In genomic region chr5:39015743-39016586, GRCh38 we compare ENCODE assay signal across 8 cellular contexts. TPM values are rescaled to one million over a fixed set of nuclear protein-coding genes. Genes with fewer than 3 reads are reported as not detected.
DNase-seq lines count a peak whose midpoint lies in the region; ATAC-seq and TF ChIP-seq lines count a peak whose summit lies in the region.
"Had no signal": no experiment of that assay in that cellular context is flagged by ENCODE, and none has a peak within 500 bp of the region (broad histone marks: within the 10 kb centered on the region; RNA-seq: fewer than 3 reads in every experiment).

No MANE protein-coding gene starts in this region.

- no peak for TF ChIP-seq CTCF in HCT116 (IDR thresholded peaks at IDR 0.05 in 2 of 3, conservative IDR thresholded peaks at IDR 0.05 in 1 of 3; ENCODE audit: borderline replicate concordance in 1 of 3, insufficient read depth in 1 of 3, low read depth in 2 of 3, low read length in 2 of 3)

- peaks cover 56% of the 10 kb centered on the region for H3K36me3 Mint-ChIP-seq in activated T-helper 1 cell treated with anti-CD3 and anti-CD28 coated beads, Interleukin-12 subunit alpha, Interleukin-12 subunit beta, Interleukin-2, Interleukin-4 antibody, amounts not matched to agents 30 ng/mL and 10 ng/mL and 1 ng/mL, durations not matched to agents 14 hours and 24 hours and 36 hours (ENCODE audit: low read depth)
- peaks cover 29 to 38% of the 10 kb centered on the region in 2 donors for H3K36me3 Mint-ChIP-seq in stimulated activated naive B cell treated with anti-CD40 and anti-IgM and Interleukin-4, amounts not matched to agents 10 μg/mL and 1 μg/mL and 100 μg/mL, for 72 hours

- H3K4me2 ChIP-seq in HCT116 (ENCODE audit: low read length), result peak overlapping the region; percentile 47

- DNase-seq in HCT116 (ENCODE audit: low read depth, low spot score), result no peak
- DNase-seq in activated T-helper 1 cell treated with anti-CD3 and anti-CD28 coated beads, Interleukin-12 subunit alpha, Interleukin-12 subunit beta, Interleukin-2, Interleukin-4 antibody, amounts not matched to agents 30 ng/mL and 10 ng/mL and 1 ng/mL, durations not matched to agents 14 hours and 24 hours and 36 hours (ENCODE audit: low spot score), result no peak
- DNase-seq in left cardiac atrium, result no peak
- no peak for DNase-seq in stimulated activated naive B cell treated with anti-CD40 and anti-IgM and Interleukin-4, amounts not matched to agents 10 μg/mL and 1 μg/mL and 100 μg/mL, for 72 hours
- DNase-seq in HEK293T (ENCODE audit: extremely low spot score), result no peak
- no peak for DNase-seq in stimulated activated CD4-positive, alpha-beta T cell treated with anti-CD3 and anti-CD28 coated beads, Interleukin-2, amount 100 ng/mL, for 24 hours
- DNase-seq: NCI-H1092 had no signal

- intact Hi-C loops in HCT116 (cut with micrococcal nuclease), result no loop called here
- intact Hi-C loops in activated T-helper 1 cell treated with anti-CD3 and anti-CD28 coated beads, Interleukin-12 subunit alpha, Interleukin-12 subunit beta, Interleukin-2, Interleukin-4 antibody, amounts not matched to agents 30 ng/mL and 10 ng/mL and 1 ng/mL, durations not matched to agents 14 hours and 24 hours and 36 hours (cut with micrococcal nuclease), result no loop called here
- intact Hi-C loops in left cardiac atrium (cut with DNase I), result no loop called here

- peaks cover 0 to 14% of the 10 kb centered on the region in 2 experiments; a peak in 2 of 4 replicates for H3K4me1 ChIP-seq in HCT116 (ENCODE audit: control insufficient read depth in 1 of 2, insufficient read depth in 2 of 2, low read length in 2 of 2)

- H3K4me3 Mint-ChIP-seq in activated T-helper 1 cell treated with anti-CD3 and anti-CD28 coated beads, Interleukin-12 subunit alpha, Interleukin-12 subunit beta, Interleukin-2, Interleukin-4 antibody, amounts not matched to agents 30 ng/mL and 10 ng/mL and 1 ng/mL, durations not matched to agents 14 hours and 24 hours and 36 hours, result peak overlapping the region; percentile 5
- no peak overlapping the region for H3K4me3 Mint-ChIP-seq in stimulated activated naive B cell treated with anti-CD40 and anti-IgM and Interleukin-4, amounts not matched to agents 10 μg/mL and 1 μg/mL and 100 μg/mL, for 72 hours

- no peak overlapping the region for H3K27ac ChIP-seq in HCT116 (ENCODE audit: low read depth, low read length)

- POLR2A ChIA-PET in HCT116 (lab: Charles Lee) (no interaction called here), HEK293T (lab: Yijun Ruan, JAX) (no interaction called here)

- TF ChIP-seq RAD21 in HCT116 (IDR thresholded peaks at IDR 0.05; ENCODE audit: low read depth), result no peak

- CTCF ChIA-PET in HCT116 (lab: Charles Lee), result interaction anchor here (0.6 kb wide), 1 partner anchor 64 kb away, joined by 3 read pairs; no protein-coding TSS in a partner anchor
- CTCF ChIA-PET in HEK293T (lab: Yijun Ruan, JAX), result no interaction called here

- RAD21 ChIA-PET in HCT116 (lab: Charles Lee; ENCODE audit: low non-redundant PET in 1 of 2, low total read pairs in 2 of 2, uncharacterized antibody in 2 of 2, unreplicated experiment in 2 of 2), result no interaction called here

- peaks cover 4% of the 10 kb centered on the region; the same call in 1 of the 2 replicates for H3K79me2 ChIP-seq in HCT116 (ENCODE audit: insufficient read depth, low read length)

- no peak overlapping the region for H3K9ac ChIP-seq in HCT116 (ENCODE audit: low read length)

- peaks cover 10 to 11% of the 10 kb centered on the region in 2 experiments; a peak in 3 of 4 replicates for H3K9me3 ChIP-seq in HCT116 (ENCODE audit: control insufficient read depth in 1 of 2, insufficient read depth in 1 of 2, low read depth in 1 of 2, low read length in 2 of 2)

- no peak for TF ChIP-seq POLR2A in HCT116 (IDR thresholded peaks at IDR 0.05; ENCODE audit: borderline replicate concordance, extremely low read depth, insufficient read depth, insufficient read length)

- ATAC-seq in HCT116, result no peak
- ATAC-seq in left cardiac atrium, result peak; percentile 64 to 83
- peak in 1 of 2 donors; percentile 42 for ATAC-seq in stimulated activated naive B cell treated with anti-CD40 and anti-IgM and Interleukin-4, amounts not matched to agents 10 μg/mL and 1 μg/mL and 100 μg/mL, for 72 hours (replicated peaks)
- ATAC-seq in GM19351 (IDR thresholded peaks at IDR 0.05; ENCODE audit: unreplicated experiment), result no peak

- no peak overlapping the region for H3K4me3 ChIP-seq in HCT116 (replicated peaks in 1 of 2; ENCODE audit: low read depth in 1 of 2, low read length in 2 of 2)

- peaks cover 0 to 16% of the 10 kb centered on the region in 2 experiments; a peak in 1 of 4 replicates for H3K36me3 ChIP-seq in HCT116 (ENCODE audit: control insufficient read depth in 1 of 2, insufficient read depth in 2 of 2, low read length in 2 of 2)

- no peaks in the 10 kb centered on the region for H3K27me3 ChIP-seq in HCT116 (ENCODE audit: insufficient read depth, low read length)

- no peaks in the 10 kb centered on the region for H3K27me3 Mint-ChIP-seq in activated T-helper 1 cell treated with anti-CD3 and anti-CD28 coated beads, Interleukin-12 subunit alpha, Interleukin-12 subunit beta, Interleukin-2, Interleukin-4 antibody, amounts not matched to agents 30 ng/mL and 10 ng/mL and 1 ng/mL, durations not matched to agents 14 hours and 24 hours and 36 hours (ENCODE audit: insufficient read depth)
- H3K27me3 Mint-ChIP-seq in stimulated activated naive B cell treated with anti-CD40 and anti-IgM and Interleukin-4, amounts not matched to agents 10 μg/mL and 1 μg/mL and 100 μg/mL, for 72 hours, result no peaks in the 10 kb centered on the region

- no peaks in the 10 kb centered on the region for H4K20me1 ChIP-seq in HCT116 (ENCODE audit: insufficient read depth)

- no TSS peak for BruUV-seq in HCT116 (replicated peaks; lab: Mats Ljungman, UMichigan)

- peaks cover 14% of the 10 kb centered on the region for H3K4me1 Mint-ChIP-seq in activated T-helper 1 cell treated with anti-CD3 and anti-CD28 coated beads, Interleukin-12 subunit alpha, Interleukin-12 subunit beta, Interleukin-2, Interleukin-4 antibody, amounts not matched to agents 30 ng/mL and 10 ng/mL and 1 ng/mL, durations not matched to agents 14 hours and 24 hours and 36 hours (ENCODE audit: low read depth)
- peaks cover 10 to 13% of the 10 kb centered on the region in 2 donors for H3K4me1 Mint-ChIP-seq in stimulated activated naive B cell treated with anti-CD40 and anti-IgM and Interleukin-4, amounts not matched to agents 10 μg/mL and 1 μg/mL and 100 μg/mL, for 72 hours

- H2AFZ ChIP-seq in HCT116 (ENCODE audit: low read depth, low read length, poor library complexity, severe bottlenecking), result no peak overlapping the region

- H3K27ac Mint-ChIP-seq in activated T-helper 1 cell treated with anti-CD3 and anti-CD28 coated beads, Interleukin-12 subunit alpha, Interleukin-12 subunit beta, Interleukin-2, Interleukin-4 antibody, amounts not matched to agents 30 ng/mL and 10 ng/mL and 1 ng/mL, durations not matched to agents 14 hours and 24 hours and 36 hours, result peak overlapping the region; percentile 65
- peak overlapping the region; percentile 3 for H3K27ac Mint-ChIP-seq in stimulated activated naive B cell treated with anti-CD40 and anti-IgM and Interleukin-4, amounts not matched to agents 10 μg/mL and 1 μg/mL and 100 μg/mL, for 72 hours

- peaks cover 21% of the 10 kb centered on the region for H3K9me3 Mint-ChIP-seq in activated T-helper 1 cell treated with anti-CD3 and anti-CD28 coated beads, Interleukin-12 subunit alpha, Interleukin-12 subunit beta, Interleukin-2, Interleukin-4 antibody, amounts not matched to agents 30 ng/mL and 10 ng/mL and 1 ng/mL, durations not matched to agents 14 hours and 24 hours and 36 hours
- H3K9me3 Mint-ChIP-seq in stimulated activated naive B cell treated with anti-CD40 and anti-IgM and Interleukin-4, amounts not matched to agents 10 μg/mL and 1 μg/mL and 100 μg/mL, for 72 hours, result peaks cover 2 to 8% of the 10 kb centered on the region in 2 donors

- H3K9me2 ChIP-seq in HCT116 (ENCODE audit: insufficient read depth), result no peaks in the 10 kb centered on the region

TF ChIP-seq in HCT116, 20 proteins besides CTCF, POLR2A, EP300 and RAD21:
- TF ChIP-seq SRF (IDR thresholded peaks at IDR 0.05; ENCODE audit: low read depth), result no peak
- TF ChIP-seq FOSL1 (IDR thresholded peaks at IDR 0.05; ENCODE audit: low read depth), result 0 out of 2 replicates have a peak, but pooled peaks have one; percentile 8
- TF ChIP-seq TCF7L2 (IDR thresholded peaks at IDR 0.05; ENCODE audit: borderline replicate concordance, extremely low read depth, insufficient read depth, insufficient read length), result no peak
- no peak for TF ChIP-seq EZH2phosphoT487 (IDR thresholded peaks at IDR 0.05; ENCODE audit: borderline replicate concordance)

TF ChIP-seq in HEK293T, 16 proteins besides CTCF, POLR2A, EP300 and RAD21 (continues in another document):
- TF ChIP-seq FOXK2 (IDR thresholded peaks at IDR 0.05) (no peak), ARNT (IDR thresholded peaks at IDR 0.05) (no peak), TARDBP (IDR thresholded peaks at IDR 0.05) (no peak), NFRKB (IDR thresholded peaks at IDR 0.05) (no peak), SP1 (IDR thresholded peaks at IDR 0.05) (no peak), SUZ12 (IDR thresholded peaks at IDR 0.05) (no peak), BHLHE40 (IDR thresholded peaks at IDR 0.05; ENCODE audit: borderline replicate concordance) (no peak), FOXM1 (IDR thresholded peaks at IDR 0.05; ENCODE audit: borderline replicate concordance) (no peak), ZNF384 (IDR thresholded peaks at IDR 0.05) (no peak), LEF1 (IDR thresholded peaks at IDR 0.05; ENCODE audit: borderline replicate concordance) (no peak), FOXA1 (IDR thresholded peaks at IDR 0.05) (no peak), L3MBTL2 (conservative IDR thresholded peaks at IDR 0.05) (no peak), HDGF (IDR thresholded peaks at IDR 0.05; ENCODE audit: borderline replicate concordance) (no peak), CTBP1 (IDR thresholded peaks at IDR 0.05; ENCODE audit: borderline replicate concordance) (no peak), ELF4 (IDR thresholded peaks at IDR 0.05) (no peak)

RNA-seq across cellular contexts. Expression of gene RICTOR, which starts 58.2 kb away (rescaled TPM):
- 21.7 TPM for total RNA-seq in HCT116 (2021; ENCODE audit: unreplicated experiment)
- 3.5 and 4.4 TPM in 2 replicates for polyA plus RNA-seq in HCT116 (2012)
- 30.1 and 33.9 TPM in 2 replicates for total RNA-seq in activated T-helper 1 cell treated with anti-CD3 and anti-CD28 coated beads, Interleukin-12 subunit alpha, Interleukin-12 subunit beta, Interleukin-2, Interleukin-4 antibody, amounts not matched to agents 30 ng/mL and 10 ng/mL and 1 ng/mL, durations not matched to agents 14 hours and 24 hours and 36 hours
- 10 to 100 TPM; 22.7 to 28.3 TPM for total RNA-seq in left cardiac atrium

Comparison
In these comparisons a context has a peak if more than half of its experiments do, and no peak if none do; other contexts are left out.
1. ATAC-seq: peak in left cardiac atrium (2 of 2); none in HCT116 (single experiment) and GM19351 (single experiment).